Comparison of ENCODE assay signal across 11 cellular contexts in the genomic region with DNA sequence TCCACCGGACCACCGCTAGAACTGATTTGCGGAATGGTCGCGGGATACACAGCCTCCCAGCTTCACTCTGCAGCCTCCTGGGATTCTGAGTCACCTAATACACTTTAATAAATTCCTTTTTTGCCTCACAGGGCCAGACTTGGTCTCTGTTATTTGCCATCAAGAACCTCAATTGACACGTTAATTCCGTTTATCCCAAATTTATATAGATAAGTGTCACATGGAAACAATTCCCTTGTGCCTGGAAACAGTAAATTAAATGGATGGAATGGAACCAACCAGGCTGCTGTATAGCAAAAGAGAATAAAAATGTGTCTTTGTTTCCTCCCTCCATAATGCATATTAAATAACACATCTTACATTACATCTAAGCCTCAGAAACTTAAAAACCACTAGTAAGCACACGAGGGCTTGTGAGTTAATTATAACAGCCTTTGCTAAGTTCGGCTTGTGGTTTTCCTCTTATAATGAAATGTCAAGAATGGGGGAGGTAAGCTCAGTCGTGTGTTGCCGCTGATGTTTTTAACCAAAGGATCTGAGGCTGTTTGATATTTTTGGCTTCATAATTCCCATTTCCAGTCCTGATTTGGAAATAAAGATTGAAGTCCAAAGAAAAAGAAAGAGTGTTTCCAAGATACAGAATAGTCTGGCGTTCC. TPM values are rescaled to one million over a fixed set of nuclear protein-coding genes. Genes with fewer than 3 reads are reported as not detected.
A peak's percentile ranks its signal among the peaks of the same experiment; 100 is the strongest.
DNase-seq lines count a peak whose midpoint lies in the region; ATAC-seq and TF ChIP-seq lines count a peak whose summit lies in the region.
"Had no signal": no experiment of that assay in that cellular context is flagged by ENCODE, and none has a peak within 500 bp of the region (broad histone marks: within the 10 kb centered on the region; RNA-seq: fewer than 3 reads in every experiment).

No MANE protein-coding gene starts in this region.

- peaks cover 0 to 5% (median 3%) of the 10 kb centered on the region in 7 donors for H3K9me3 Mint-ChIP-seq in naive B cell
- H3K9me3 Mint-ChIP-seq: activated T-helper 17 cell treated with anti-CD3 and anti-CD28 coated beads, Interleukin-2, amount 50 U/mL, for 72 hours had no signal

- H3K4me1 Mint-ChIP-seq in naive B cell = peaks cover 51 to 68% (median 64%) of the 10 kb centered on the region in 3 donors

- in situ Hi-C loops in GM13977 (cut with MboI; ENCODE audit: low pct_unique_long_range_greater_than_20kb, low sequenced_read_pairs, unreplicated experiment) = loop anchor here (5.0 to 10.0 kb wide), 2 partner anchors 51 to 289 kb away; partner anchors contain the start of gene ADRB1

- DNase-seq in GM13977 (ENCODE audit: low spot score) = peak; percentile 65
- DNase-seq in MV-4-11 (lab: John Stamatoyannopoulos, UW) = peak; percentile 83
- peak; percentile 21 for DNase-seq in naive B cell
- DNase-seq in AG08396 (ENCODE audit: low spot score) = no peak
- no peak for DNase-seq in NCI-H524 (lab: John Stamatoyannopoulos, UW)
- no peak for DNase-seq in NCI-H748 treated with DMSO at 0.1 percent for 48 hours (lab: John Stamatoyannopoulos, UW)
- DNase-seq in activated naive CD4-positive, alpha-beta T cell treated with Interleukin-2 at 50 U/mL for 16 hours = no peak
- DNase-seq: GM23248, right lobe of liver had no signal

- H3K27ac Mint-ChIP-seq in naive B cell = peak overlapping the region in 4 of 6 donors; percentile 4 to 34 (median 32)
- H3K27ac Mint-ChIP-seq: activated T-helper 17 cell treated with anti-CD3 and anti-CD28 coated beads, Interleukin-2, amount 50 U/mL, for 72 hours had no signal

- no peak for TF ChIP-seq CTCF in GM13977 (IDR thresholded peaks at IDR 0.05; ENCODE audit: extremely low read depth, insufficient read depth, missing control alignments)

- H3K27me3 Mint-ChIP-seq in naive B cell = peaks cover 8 to 10% (median 9%) of the 10 kb centered on the region in 3 donors

- ATAC-seq in GM21786 (IDR thresholded peaks at IDR 0.05; ENCODE audit: unreplicated experiment) = peak; percentile 53
- peak; percentile 57 to 64 for ATAC-seq in naive B cell (ENCODE audit: low read depth in 2 of 2)
- ATAC-seq: activated T-helper 17 cell treated with anti-CD3 and anti-CD28 coated beads, Interleukin-2, amount 50 U/mL, for 72 hours had no signal

- peak overlapping the region; percentile 1 to 85 (median 72) for H3K4me3 Mint-ChIP-seq in naive B cell
- H3K4me3 Mint-ChIP-seq: activated T-helper 17 cell treated with anti-CD3 and anti-CD28 coated beads, Interleukin-2, amount 50 U/mL, for 72 hours had no signal

- peaks cover 0 to 10% of the 10 kb centered on the region in 2 donors for H3K36me3 Mint-ChIP-seq in naive B cell

RNA-seq across cellular contexts. Expression of gene ADRB1, which starts 52.1 kb away (rescaled TPM):
- under 1 TPM in 1 of 6 donors, not detected in 5; 0.66 TPM for polyA plus RNA-seq in naive B cell (ENCODE audit: low read depth in 6 of 6)
- polyA plus RNA-seq: GM23248 had no signal

Comparison
In these comparisons a context has a peak if more than half of its experiments do, and no peak if none do; other contexts are left out.
1. DNase-seq: peak in GM13977 (single experiment), MV-4-11 (single experiment) and naive B cell (single experiment); none in AG08396 (single experiment), NCI-H524 (0 of 2), NCI-H748 treated with DMSO at 0.1 percent for 48 hours (single experiment) and activated naive CD4-positive, alpha-beta T cell treated with Interleukin-2 at 50 U/mL for 16 hours (single experiment).